ENCODE assay signal across 18 cellular contexts in the genomic region with DNA sequence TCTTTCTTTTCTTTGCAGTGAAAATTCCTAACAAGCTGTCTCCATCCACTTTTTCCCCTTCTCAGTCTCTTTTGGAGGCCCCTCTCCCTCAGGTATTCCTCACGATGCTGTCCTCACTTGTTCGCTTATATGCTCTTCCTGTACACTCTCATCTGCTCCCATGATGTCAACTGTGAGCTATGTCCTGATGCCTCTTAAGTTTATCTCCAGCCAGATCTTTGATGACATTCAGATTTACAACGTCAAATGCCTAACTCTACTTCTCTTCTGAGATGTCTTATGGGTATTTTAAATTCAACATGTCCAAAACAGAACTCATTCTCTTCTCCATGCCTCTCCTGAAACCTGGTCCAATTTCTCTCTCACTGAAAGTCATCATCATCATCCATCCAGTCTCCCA. TPM values are rescaled to one million over a fixed set of nuclear protein-coding genes. Genes with fewer than 3 reads are reported as not detected.
DNase-seq lines count a peak whose midpoint lies in the region; ATAC-seq, FAIRE-seq and TF ChIP-seq lines count a peak whose summit lies in the region.
"Had no signal": no experiment of that assay in that cellular context is flagged by ENCODE, and none has a peak within 500 bp of the region (broad histone marks: within the 10 kb centered on the region; RNA-seq: fewer than 3 reads in every experiment).

No MANE protein-coding gene starts in this region.

- no peak overlapping the region for H3K27ac Mint-ChIP-seq in nephron progenitor cell
- H3K27ac Mint-ChIP-seq: CD4-positive, alpha-beta memory T cell; HFFc6 had no signal

- BruUV-seq in GM12878 (replicated peaks; lab: Mats Ljungman, UMichigan), result TSS peak; percentile 28

- no peak for TF ChIP-seq EP300 in GM12878 (IDR thresholded peaks at IDR 0.05; ENCODE audit: borderline replicate concordance in 1 of 2, control insufficient read depth in 1 of 2, low read depth in 2 of 2, low read length in 2 of 2)

- RAD21 ChIA-PET in GM12878 (lab: Charles Lee; ENCODE audit: unreplicated experiment), result interaction anchor here (1.1 kb wide), 1 partner anchor 58 kb away, joined by 4 read pairs; no protein-coding TSS in a partner anchor

- no peak for FAIRE-seq in GM12878 (lab: Jason Lieb, UNC)
- FAIRE-seq: GM12891, GM18507 had no signal

- H3K4me2 ChIP-seq in GM12878 (ENCODE audit: control insufficient read depth, insufficient read depth), result no peak overlapping the region

- H3K79me2 ChIP-seq in GM12878 (ENCODE audit: control insufficient read depth, insufficient read depth, low read length), result peaks cover 12% of the 10 kb centered on the region

- no peak overlapping the region for H3K4me3 ChIP-seq in GM12878
- H3K4me3 ChIP-seq in right atrium auricular region, result no peak overlapping the region
- H3K4me3 ChIP-seq: HAP-1 had no signal

- H3K4me3 Mint-ChIP-seq in nephron progenitor cell, result no peak overlapping the region
- H3K4me3 Mint-ChIP-seq: CD4-positive, alpha-beta memory T cell; HFFc6 had no signal

- no peak overlapping the region for H3K27ac ChIP-seq in GM12878 (ENCODE audit: control insufficient read depth, insufficient read depth)
- H3K27ac ChIP-seq in right atrium auricular region, result no peak overlapping the region

- TF ChIP-seq CTCF in GM12878 (IDR thresholded peaks at IDR 0.05 in 2 of 3, conservative IDR thresholded peaks at IDR 0.05 in 1 of 3; ENCODE audit: control insufficient read depth in 2 of 3, extremely low read depth in 1 of 3, insufficient read depth in 1 of 3, low read depth in 3 of 3, low read length in 3 of 3) (no peak), nephron progenitor cell (IDR thresholded peaks at IDR 0.05) (no peak), right atrium auricular region (IDR thresholded peaks at IDR 0.05) (no peak)

- intact Hi-C loops in GM12878 (cut with micrococcal nuclease; ENCODE audit: unreplicated experiment), result no loop called here

- H2AFZ ChIP-seq in GM12878 (ENCODE audit: control insufficient read depth, low read depth, low read length), result no peak overlapping the region

- H3K27me3 ChIP-seq in GM12878 (replicated peaks in 1 of 2; ENCODE audit: control insufficient read depth in 2 of 2, insufficient read depth in 2 of 2, low read length in 1 of 2) (no peaks in the 10 kb centered on the region), right atrium auricular region (no peaks in the 10 kb centered on the region)

- no peak for TF ChIP-seq RAD21 in GM12878 (IDR thresholded peaks at IDR 0.05; ENCODE audit: insufficient read depth, low read depth, low read length)

- in situ Hi-C loops in GM12878 (cut with MboI), result no loop called here

- POLR2A ChIA-PET in GM12878 (lab: Charles Lee), result interaction anchor here (0.8 to 1.3 kb wide), 3 partner anchors 8 to 13 kb away, joined by 3 to 7 read pairs (median 3); no protein-coding TSS in a partner anchor

- no peaks in the 10 kb centered on the region; the same call in 1 of the 3 replicates for H3K9me3 ChIP-seq in GM12878 (replicated peaks; ENCODE audit: control insufficient read depth, insufficient read depth, low read length)
- H3K9me3 ChIP-seq in right atrium auricular region, result no peaks in the 10 kb centered on the region
- H3K9me3 ChIP-seq: HAP-1 had no signal

- no peaks in the 10 kb centered on the region for H4K20me1 ChIP-seq in GM12878 (ENCODE audit: control insufficient read depth, insufficient read depth)

- no peak for TF ChIP-seq POLR2A in GM12878 (IDR thresholded peaks at IDR 0.05; ENCODE audit: low read depth, low read length)

- SMC1A ChIA-PET in GM12878 (lab: Charles Lee; ENCODE audit: uncharacterized antibody, unreplicated experiment), result interaction anchor here (0.5 to 1.6 kb wide), 8 partner anchors 9 to 662 kb away, joined by 3 to 6 read pairs (median 4); no protein-coding TSS in a partner anchor

- peak; percentile 61 for DNase-seq in EH (ENCODE audit: low read depth)
- peak; percentile 38 for DNase-seq in EL
- DNase-seq in GM12878 (ENCODE audit: low read depth, low spot score), result no peak
- no peak for DNase-seq in nephron progenitor cell
- DNase-seq in OCI-M2 (lab: John Stamatoyannopoulos, UW; ENCODE audit: unreplicated experiment), result no peak
- no peak for DNase-seq in right atrium auricular region (ENCODE audit: low spot score)
- DNase-seq: C1 segment of cervical spinal cord; Calu3; CD4-positive, alpha-beta memory T cell; COR-L47; DMS53; DMS79 treated with DMSO at 0.1 percent for 48 hours; GDM1; GOT3; HFFc6 had no signal

- peaks cover 19% of the 10 kb centered on the region for H3K4me1 ChIP-seq in GM12878 (ENCODE audit: control insufficient read depth, insufficient read depth, low read length)
- no peaks in the 10 kb centered on the region for H3K4me1 ChIP-seq in right atrium auricular region
- H3K4me1 ChIP-seq: HAP-1 had no signal

- no peak overlapping the region for H3K9ac ChIP-seq in GM12878 (ENCODE audit: control insufficient read depth, insufficient read depth, low read length)

- 100% methylated on average over 3 of the region's 3 CpGs for WGBS in GM12878 (ENCODE audit: insufficient coverage, insufficient replicate concordance, low lambda C conversion rate, missing lambda C conversion rate)

- no peaks in the 10 kb centered on the region; a peak in 1 of 4 replicates for H3K36me3 ChIP-seq in GM12878 (ENCODE audit: control insufficient read depth in 2 of 2, insufficient read depth in 2 of 2, low read length in 1 of 2)
- no peaks in the 10 kb centered on the region for H3K36me3 ChIP-seq in right atrium auricular region
- H3K36me3 ChIP-seq: HAP-1 had no signal

- ATAC-seq in GM12878, result no peak

- H3K4me1 Mint-ChIP-seq in nephron progenitor cell, result peaks cover 9% of the 10 kb centered on the region

- CTCF ChIA-PET in GM12878 (lab: Yijun Ruan, JAX), result interaction anchor here (1.3 to 1.6 kb wide), 2 partner anchors 15 to 34 kb away, joined by 3 read pairs; no protein-coding TSS in a partner anchor

- no peaks in the 10 kb centered on the region for H3K36me3 Mint-ChIP-seq in nephron progenitor cell (ENCODE audit: low read depth)

- peaks cover 6% of the 10 kb centered on the region for H3K9me3 Mint-ChIP-seq in nephron progenitor cell
- H3K9me3 Mint-ChIP-seq: HFFc6 had no signal

- no peaks in the 10 kb centered on the region for H3K27me3 Mint-ChIP-seq in nephron progenitor cell (ENCODE audit: low read depth, poor library complexity)
- H3K27me3 Mint-ChIP-seq: CD4-positive, alpha-beta memory T cell had no signal

TF ChIP-seq in GM12878, 131 proteins besides CTCF, POLR2A, EP300 and RAD21 (continues in another document):
- no peak for TF ChIP-seq PML (IDR thresholded peaks at IDR 0.05; ENCODE audit: low read length)
- no peak for TF ChIP-seq ZNF384 (IDR thresholded peaks at IDR 0.05; ENCODE audit: borderline replicate concordance, low read depth, low read length)
- TF ChIP-seq, protein P1, sequence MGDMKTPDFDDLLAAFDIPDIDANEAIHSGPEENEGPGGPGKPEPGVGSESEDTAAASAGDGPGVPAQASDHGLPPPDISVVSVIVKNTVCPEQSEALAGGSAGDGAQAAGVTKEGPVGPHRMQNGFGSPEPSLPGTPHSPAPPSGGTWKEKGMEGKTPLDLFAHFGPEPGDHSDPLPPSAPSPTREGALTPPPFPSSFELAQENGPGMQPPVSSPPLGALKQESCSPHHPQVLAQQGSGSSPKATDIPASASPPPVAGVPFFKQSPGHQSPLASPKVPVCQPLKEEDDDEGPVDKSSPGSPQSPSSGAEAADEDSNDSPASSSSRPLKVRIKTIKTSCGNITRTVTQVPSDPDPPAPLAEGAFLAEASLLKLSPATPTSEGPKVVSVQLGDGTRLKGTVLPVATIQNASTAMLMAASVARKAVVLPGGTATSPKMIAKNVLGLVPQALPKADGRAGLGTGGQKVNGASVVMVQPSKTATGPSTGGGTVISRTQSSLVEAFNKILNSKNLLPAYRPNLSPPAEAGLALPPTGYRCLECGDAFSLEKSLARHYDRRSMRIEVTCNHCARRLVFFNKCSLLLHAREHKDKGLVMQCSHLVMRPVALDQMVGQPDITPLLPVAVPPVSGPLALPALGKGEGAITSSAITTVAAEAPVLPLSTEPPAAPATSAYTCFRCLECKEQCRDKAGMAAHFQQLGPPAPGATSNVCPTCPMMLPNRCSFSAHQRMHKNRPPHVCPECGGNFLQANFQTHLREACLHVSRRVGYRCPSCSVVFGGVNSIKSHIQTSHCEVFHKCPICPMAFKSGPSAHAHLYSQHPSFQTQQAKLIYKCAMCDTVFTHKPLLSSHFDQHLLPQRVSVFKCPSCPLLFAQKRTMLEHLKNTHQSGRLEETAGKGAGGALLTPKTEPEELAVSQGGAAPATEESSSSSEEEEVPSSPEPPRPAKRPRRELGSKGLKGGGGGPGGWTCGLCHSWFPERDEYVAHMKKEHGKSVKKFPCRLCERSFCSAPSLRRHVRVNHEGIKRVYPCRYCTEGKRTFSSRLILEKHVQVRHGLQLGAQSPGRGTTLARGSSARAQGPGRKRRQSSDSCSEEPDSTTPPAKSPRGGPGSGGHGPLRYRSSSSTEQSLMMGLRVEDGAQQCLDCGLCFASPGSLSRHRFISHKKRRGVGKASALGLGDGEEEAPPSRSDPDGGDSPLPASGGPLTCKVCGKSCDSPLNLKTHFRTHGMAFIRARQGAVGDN (IDR thresholded peaks at IDR 0.05), result no peak
- no peak for TF ChIP-seq FOXK2 (IDR thresholded peaks at IDR 0.05)
- no peak for TF ChIP-seq NRF1 (conservative IDR thresholded peaks at IDR 0.05; ENCODE audit: low read depth, low read length)

RNA-seq across cellular contexts. Expression of a gene that starts 55.1 kb away (rescaled TPM):
- 31.9 and 37.0 TPM in 2 replicates for total RNA-seq in GM12878 (2013; cell fraction: nucleolus; rRNA removed)
- 11.5 and 14.4 TPM in 2 replicates for total RNA-seq in GM12878 (2014; rRNA removed)
- total RNA-seq in GM12878 (2014; rRNA removed; fragmentation: Illumina TruSeq; extraction: Trizol), result 12.0 and 12.5 TPM in 2 replicates
- total RNA-seq in GM12878 (2021), result 27.8 and 28.5 TPM in 2 replicates
- 27.5 TPM for polyA plus RNA-seq in GM12878 (2011; ENCODE audit: low read depth)
- polyA plus RNA-seq in GM12878 (2011; rRNA removed), result 22.5 and 23.5 TPM in 2 replicates
- 27.5 and 27.6 TPM in 2 replicates for polyA plus RNA-seq in GM12878 (2011; cell fraction: cytosol; rRNA removed)
- polyA plus RNA-seq in GM12878 (2011; cell fraction: nucleus; rRNA removed), result 30.6 and 44.1 TPM in 2 replicates
- polyA plus RNA-seq in GM12878 (2012), result 19.6 and 29.4 TPM in 2 replicates
- 24.8 and 25.0 TPM in 2 replicates for polyA plus RNA-seq in GM12878 (2014; fragmentation: Illumina TruSeq; extraction: Trizol)
- 1 to 10 TPM; 7.9 TPM for polyA plus RNA-seq in GM12878 (2014; fragmentation: Nextera tagmentation; extraction: Ambion mirVana)
- polyA plus RNA-seq in GM12878 (2014; rRNA removed), result 28.6 and 28.7 TPM in 2 replicates
- polyA plus RNA-seq in GM12878 (2016; fragmentation: Nextera tagmentation; extraction: Ambion mirVana), result 10 to 100 TPM; 19.4 to 20.8 TPM
- polyA minus RNA-seq in GM12878 (2011; rRNA and poly(A)+ RNA removed), result 30.0 and 30.9 TPM in 2 replicates
- 20.3 and 32.3 TPM in 2 replicates for polyA minus RNA-seq in GM12878 (2011; cell fraction: cytosol; rRNA and poly(A)+ RNA removed)
- polyA minus RNA-seq in GM12878 (2011; cell fraction: nucleus; rRNA and poly(A)+ RNA removed), result 59.5 and 130 TPM in 2 replicates
- total RNA-seq in right atrium auricular region, result 10 to 100 TPM; 15.8 to 22.2 TPM

Comparison
In these comparisons a context has a peak if more than half of its experiments do, and no peak if none do; other contexts are left out.
1. DNase-seq: peak in EH (single experiment) and EL (single experiment); none in GM12878 (single experiment), nephron progenitor cell (single experiment), OCI-M2 (single experiment) and right atrium auricular region (single experiment).